In genomic region chr21:14602418-14602987, GRCh38 we compare ENCODE assay signal across 11 cellular contexts. TPM values are rescaled to one million over a fixed set of nuclear protein-coding genes. Genes with fewer than 3 reads are reported as not detected.
A peak's percentile ranks its signal among the peaks of the same experiment; 100 is the strongest.
DNase-seq lines count a peak whose midpoint lies in the region; ATAC-seq, FAIRE-seq and TF ChIP-seq lines count a peak whose summit lies in the region.
"Had no signal": no experiment of that assay in that cellular context is flagged by ENCODE, and none has a peak within 500 bp of the region (broad histone marks: within the 10 kb centered on the region; RNA-seq: fewer than 3 reads in every experiment).

No MANE protein-coding gene starts in this region.

- no peak overlapping the region for H3K9ac ChIP-seq in endothelial cell of umbilical vein (replicated peaks; ENCODE audit: extremely low read depth, insufficient read depth, low read length)

- peak overlapping the region; percentile 57 for H3K27ac ChIP-seq in endothelial cell of umbilical vein (ENCODE audit: insufficient read depth, low read depth, low read length)
- no peak overlapping the region for H3K27ac ChIP-seq in caudate nucleus (ENCODE audit: low read depth, low read length)
- H3K27ac ChIP-seq in esophagus muscularis mucosa (replicated peaks in 1 of 4) = no peak overlapping the region

- H3K4me3 ChIP-seq in endothelial cell of umbilical vein (replicated peaks in 1 of 3; ENCODE audit: insufficient read depth in 1 of 3, low read depth in 1 of 3, low read length in 3 of 3) (no peak overlapping the region), esophagus muscularis mucosa (peak overlapping the region in 1 of 4 donors; percentile 7)

- H3K36me3 ChIP-seq in endothelial cell of umbilical vein (ENCODE audit: control insufficient read depth in 2 of 2, extremely low read depth in 1 of 2, insufficient read depth in 2 of 2, low read length in 2 of 2) (no peaks in the 10 kb centered on the region), esophagus muscularis mucosa (no peaks in the 10 kb centered on the region)
- H3K36me3 ChIP-seq: spleen had no signal

- CTCF ChIA-PET in endothelial cell of umbilical vein (lab: Charles Lee) = interaction anchor here (0.7 to 1.8 kb wide), 6 partner anchors 11 to 135 kb away, joined by 3 to 11 read pairs (median 3); no protein-coding TSS in a partner anchor

- peak; percentile 79 for ATAC-seq in GM21423 (IDR thresholded peaks at IDR 0.05; ENCODE audit: unreplicated experiment)

- peak overlapping the region; percentile 81 for H3K4me2 ChIP-seq in endothelial cell of umbilical vein (ENCODE audit: insufficient read depth, low read length)

- H2AFZ ChIP-seq in endothelial cell of umbilical vein (ENCODE audit: low read depth, low read length) = peak overlapping the region; percentile 53

- POLR2A ChIA-PET in endothelial cell of umbilical vein (lab: Charles Lee) = no interaction called here

- TF ChIP-seq CTCF in GM10266 (IDR thresholded peaks at IDR 0.05; ENCODE audit: control insufficient read depth, insufficient read depth, low read depth, missing control alignments) (no peak), endothelial cell of umbilical vein (IDR thresholded peaks at IDR 0.05; ENCODE audit: extremely low read depth in 1 of 2, insufficient read depth in 1 of 2, low read depth in 1 of 2, low read length in 2 of 2) (no peak), esophagus muscularis mucosa (IDR thresholded peaks at IDR 0.05) (no peak)

- H4K20me1 ChIP-seq in endothelial cell of umbilical vein (replicated peaks; ENCODE audit: control insufficient read depth, extremely low read depth, insufficient read depth, low read length) = no peaks in the 10 kb centered on the region

- H3K27me3 ChIP-seq in endothelial cell of umbilical vein (ENCODE audit: control insufficient read depth in 2 of 2, insufficient read depth in 2 of 2, low read length in 2 of 2) = no peaks in the 10 kb centered on the region
- no peaks in the 10 kb centered on the region for H3K27me3 ChIP-seq in esophagus muscularis mucosa
- H3K27me3 ChIP-seq: spleen had no signal

- no peak for TF ChIP-seq POLR2A in endothelial cell of umbilical vein (IDR thresholded peaks at IDR 0.05; ENCODE audit: low read depth, low read length)
- no peak for TF ChIP-seq POLR2A in esophagus muscularis mucosa (IDR thresholded peaks at IDR 0.05; ENCODE audit: low read depth)

- H3K4me1 ChIP-seq in endothelial cell of umbilical vein (ENCODE audit: control insufficient read depth, extremely low read depth, insufficient read depth, low read length) (peaks cover 15% of the 10 kb centered on the region), esophagus muscularis mucosa (peaks cover 0 to 13% (median 9%) of the 10 kb centered on the region in 4 donors)

- peak; percentile 11 for DNase-seq in GM10266 (ENCODE audit: extremely low spot score)
- peak; percentile 32 for DNase-seq in KG1 (lab: John Stamatoyannopoulos, UW)
- DNase-seq in endothelial cell of umbilical vein (ENCODE audit: low read depth, low spot score) = no peak
- DNase-seq in HT-29 (ENCODE audit: low spot score) = no peak
- no peak for DNase-seq in DMS79 (lab: John Stamatoyannopoulos, UW)
- DNase-seq in caudate nucleus (lab: John Stamatoyannopoulos, UW) = no peak
- DNase-seq in esophagus muscularis mucosa (ENCODE audit: extremely low spot score) = no peak
- DNase-seq: activated CD8-positive, alpha-beta memory T cell treated with anti-CD3 and anti-CD28 coated beads for 24 hours; NCI-H1092 treated with DMSO at 0.1 percent for 48 hours; spleen had no signal

- intact Hi-C loops in endothelial cell of umbilical vein (cut with micrococcal nuclease) (loop anchor here (2.0 kb wide), 1 partner anchor 56 kb away; the partner anchor contains the start of gene SAMSN1), esophagus muscularis mucosa (cut with DNase I) (no loop called here)

- H3K79me2 ChIP-seq in endothelial cell of umbilical vein (ENCODE audit: control insufficient read depth, insufficient read depth, low read length) = no peaks in the 10 kb centered on the region

- 29% methylated on average over 1 of the region's 1 CpG for WGBS in esophagus muscularis mucosa

- TF ChIP-seq EP300 in esophagus muscularis mucosa (IDR thresholded peaks at IDR 0.05) = no peak

- no peaks in the 10 kb centered on the region for H3K9me1 ChIP-seq in endothelial cell of umbilical vein (replicated peaks; ENCODE audit: control insufficient read depth, extremely low read depth, insufficient read depth, low read length)

- BruUV-seq in endothelial cell of umbilical vein (replicated peaks; lab: Mats Ljungman, UMichigan) = no TSS peak

- H3K9me3 ChIP-seq in endothelial cell of umbilical vein (replicated peaks; ENCODE audit: control insufficient read depth, insufficient read depth, low read length) = no peaks in the 10 kb centered on the region
- no peaks in the 10 kb centered on the region for H3K9me3 ChIP-seq in esophagus muscularis mucosa
- H3K9me3 ChIP-seq: spleen had no signal

- FAIRE-seq in endothelial cell of umbilical vein (lab: Jason Lieb, UNC) = no peak

- dilution Hi-C loops in endothelial cell of umbilical vein (cut with MboI; ENCODE audit: extremely low pct_ligation_motif_present, low sequenced_read_pairs) = no loop called here

TF ChIP-seq in endothelial cell of umbilical vein, 7 proteins besides CTCF, POLR2A, EP300 and RAD21:
- TF ChIP-seq FOS (IDR thresholded peaks at IDR 0.05; ENCODE audit: borderline replicate concordance, insufficient read depth, low read length) (no peak), MYC (IDR thresholded peaks at IDR 0.05; ENCODE audit: low read depth, low read length) (no peak)
- TF ChIP-seq, protein P1, sequence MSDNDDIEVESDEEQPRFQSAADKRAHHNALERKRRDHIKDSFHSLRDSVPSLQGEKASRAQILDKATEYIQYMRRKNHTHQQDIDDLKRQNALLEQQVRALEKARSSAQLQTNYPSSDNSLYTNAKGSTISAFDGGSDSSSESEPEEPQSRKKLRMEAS (IDR thresholded peaks at IDR 0.05; ENCODE audit: insufficient read depth, insufficient read length) = no peak
TF ChIP-seq in endothelial cell of umbilical vein: peak in this region for 0.

RNA-seq across cellular contexts. Expression of gene SAMSN1, which starts 56.4 kb away (rescaled TPM):
- total RNA-seq in endothelial cell of umbilical vein (5.3 and 8.0 TPM in 2 replicates), esophagus muscularis mucosa (10 to 100 TPM in 1 of 4 donors, 1 to 10 TPM in 3; 1.6 to 22.5 (median 2.9) TPM)
- 1.5 and 2.5 TPM in 2 replicates for polyA plus RNA-seq in endothelial cell of umbilical vein
- 3.2 and 3.7 TPM in 2 replicates for polyA plus RNA-seq in endothelial cell of umbilical vein (2011; cell fraction: cytosol; rRNA removed)
- polyA plus RNA-seq in endothelial cell of umbilical vein (2011; cell fraction: nucleus; rRNA removed) = 6.2 and 8.4 TPM in 2 replicates
- polyA plus RNA-seq in endothelial cell of umbilical vein (2012) = 4.5 and 11.0 TPM in 2 replicates
- 2.4 and 7.4 TPM in 2 replicates for polyA minus RNA-seq in endothelial cell of umbilical vein
- not detected for polyA minus RNA-seq in endothelial cell of umbilical vein (2011; cell fraction: cytosol; rRNA and poly(A)+ RNA removed)
- polyA minus RNA-seq in endothelial cell of umbilical vein (2011; cell fraction: nucleus; rRNA and poly(A)+ RNA removed) = 8.4 and 10.6 TPM in 2 replicates
- total RNA-seq in HT-29 (2014; rRNA removed; shearing (Covaris generic)) = 0.08 TPM in 1 of 2 replicates, not detected in the other

Comparison
In these comparisons a context has a peak if more than half of its experiments do, and no peak if none do; other contexts are left out.
1. DNase-seq: peak in GM10266 (single experiment) and KG1 (single experiment); none in endothelial cell of umbilical vein (single experiment), HT-29 (single experiment), DMS79 (single experiment), caudate nucleus (0 of 61) and esophagus muscularis mucosa (single experiment).